ENCODE assay signal across 1 cellular context in the genomic region with DNA sequence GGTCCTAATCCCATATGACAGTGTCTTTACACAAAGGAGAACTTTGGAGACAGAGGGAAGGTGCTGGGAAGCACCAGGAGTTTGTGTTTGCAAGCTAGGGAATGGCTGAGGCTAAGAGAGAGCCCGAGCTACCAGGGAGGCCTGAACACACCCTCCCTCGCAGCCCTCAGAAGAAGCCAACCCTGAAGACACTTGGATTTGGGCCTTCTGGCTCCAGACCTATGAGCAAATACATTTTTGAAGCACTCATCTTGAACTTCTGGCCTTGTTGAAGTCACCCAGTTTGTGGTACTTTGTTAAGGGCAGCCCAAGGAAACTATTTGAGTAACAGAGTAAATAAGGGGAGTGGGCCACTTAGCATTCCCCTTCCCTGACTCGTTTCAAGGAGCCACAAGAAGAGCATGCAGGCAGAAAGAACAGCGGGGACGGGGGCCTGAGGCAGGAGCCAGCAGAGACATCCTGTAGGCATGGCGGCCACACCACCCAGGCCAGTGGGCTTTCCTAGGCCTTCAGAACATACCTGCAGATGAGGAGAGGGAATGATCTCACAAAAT.
TF ChIP-seq lines count a peak whose summit lies in the region.

No MANE protein-coding gene starts in this region.

TF ChIP-seq in GM23338, 12 proteins besides CTCF, POLR2A, EP300 and RAD21 (continued from another document):
- TF ChIP-seq REST (IDR thresholded peaks at IDR 0.05; ENCODE audit: unreplicated experiment) (no peak), ZNF462 (CRISPR knock-in tag; IDR thresholded peaks at IDR 0.05) (no peak), STAT1 (IDR thresholded peaks at IDR 0.05; ENCODE audit: unreplicated experiment) (no peak), EZH2phosphoT487 (IDR thresholded peaks at IDR 0.05; ENCODE audit: unreplicated experiment) (no peak), ZNF331 (CRISPR knock-in tag; IDR thresholded peaks at IDR 0.05; ENCODE audit: low read depth) (no peak)
- TF ChIP-seq, protein P1, sequence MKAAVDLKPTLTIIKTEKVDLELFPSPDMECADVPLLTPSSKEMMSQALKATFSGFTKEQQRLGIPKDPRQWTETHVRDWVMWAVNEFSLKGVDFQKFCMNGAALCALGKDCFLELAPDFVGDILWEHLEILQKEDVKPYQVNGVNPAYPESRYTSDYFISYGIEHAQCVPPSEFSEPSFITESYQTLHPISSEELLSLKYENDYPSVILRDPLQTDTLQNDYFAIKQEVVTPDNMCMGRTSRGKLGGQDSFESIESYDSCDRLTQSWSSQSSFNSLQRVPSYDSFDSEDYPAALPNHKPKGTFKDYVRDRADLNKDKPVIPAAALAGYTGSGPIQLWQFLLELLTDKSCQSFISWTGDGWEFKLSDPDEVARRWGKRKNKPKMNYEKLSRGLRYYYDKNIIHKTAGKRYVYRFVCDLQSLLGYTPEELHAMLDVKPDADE (IDR thresholded peaks at IDR 0.05) = no peak
TF ChIP-seq in GM23338: peak in this region for 0.
